Comparison of ENCODE assay signal across 19 cellular contexts in the genomic region with DNA sequence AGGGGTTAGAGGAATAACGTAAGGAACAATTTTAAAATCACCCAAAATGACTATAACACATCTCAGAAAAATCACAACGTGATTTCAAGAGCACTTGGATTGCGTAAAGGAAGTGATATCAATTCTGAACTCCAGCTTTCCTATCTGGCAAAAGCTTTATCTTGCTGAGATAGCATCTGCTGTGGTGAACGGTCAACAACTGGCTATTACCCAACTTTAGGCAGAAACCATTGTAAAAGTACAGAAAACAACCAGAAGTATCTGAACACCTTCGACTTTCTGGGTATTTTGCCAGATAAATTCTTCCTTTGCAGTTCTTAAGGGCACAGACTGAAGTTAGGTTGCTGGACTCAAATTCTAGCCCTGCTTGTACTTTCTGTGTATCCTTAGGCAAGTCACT. TPM values are rescaled to one million over a fixed set of nuclear protein-coding genes. Genes with fewer than 3 reads are reported as not detected.
DNase-seq lines count a peak whose midpoint lies in the region; ATAC-seq and TF ChIP-seq lines count a peak whose summit lies in the region.
"Had no signal": no experiment of that assay in that cellular context is flagged by ENCODE, and none has a peak within 500 bp of the region (broad histone marks: within the 10 kb centered on the region; RNA-seq: fewer than 3 reads in every experiment).

No MANE protein-coding gene starts in this region.

- ATAC-seq in sciatic nerve = peak; percentile 20
- ATAC-seq: activated CD4-positive, alpha-beta T cell treated with anti-CD3 and anti-CD28 coated beads for 36 hours; GM12878 had no signal

- DNase-seq in HT-29 (ENCODE audit: low spot score) (peak; percentile 31), NOMO-1 treated with DMSO at 0.1 percent for 48 hours (lab: John Stamatoyannopoulos, UW; ENCODE audit: unreplicated experiment) (peak; percentile 33), fibroblast of villous mesenchyme (ENCODE audit: low read depth) (peak; percentile 85), sciatic nerve (ENCODE audit: low spot score) (no peak), GM13977 (ENCODE audit: low spot score) (no peak), islet precursor cell (no peak), GM03348 (ENCODE audit: low spot score) (no peak)
- DNase-seq: activated CD4-positive, alpha-beta T cell treated with anti-CD3 and anti-CD28 coated beads for 36 hours; activated effector memory CD4-positive, alpha-beta T cell treated with anti-CD3 and anti-CD28 coated beads, Interleukin-2, amount 50 U/mL, for 16 hours; cerebellar nuclear complex; foreskin melanocyte; midbrain; MM.1S; NCI-H2029 treated with DMSO at 0.1 percent for 48 hours; NCI-H524; stimulated activated CD4-positive, alpha-beta T cell treated with anti-CD3 and anti-CD28 coated beads, Interleukin-4, amount 100 ng/mL, for 1 hour; substantia nigra; T-helper 9 cell had no signal

- intact Hi-C loops in sciatic nerve (cut with DNase I) = no loop called here

- TF ChIP-seq CTCF in fibroblast of villous mesenchyme (IDR thresholded peaks at IDR 0.05; ENCODE audit: insufficient read depth, low read depth, low read length) = no peak
- no peak for TF ChIP-seq CTCF in GM13977 (IDR thresholded peaks at IDR 0.05; ENCODE audit: extremely low read depth, insufficient read depth, missing control alignments)

- H3K4me3 ChIP-seq in fibroblast of villous mesenchyme (ENCODE audit: low read depth, low read length) = no peak overlapping the region
- H3K4me3 ChIP-seq: GM12878 had no signal

- in situ Hi-C loops in GM13977 (cut with MboI; ENCODE audit: low pct_unique_long_range_greater_than_20kb, low sequenced_read_pairs, unreplicated experiment) = no loop called here

RNA-seq across cellular contexts. Expression of gene ABLIM3, which starts 9.2 kb away (rescaled TPM):
- total RNA-seq in HT-29 (2014; rRNA removed; shearing (Covaris generic)) = 13.6 and 20.7 TPM in 2 replicates
- total RNA-seq in fibroblast of villous mesenchyme (22.2 and 32.8 TPM in 2 replicates), sciatic nerve (67.6 TPM)
- total RNA-seq: GM12878 had no signal

Comparison
In these comparisons a context has a peak if more than half of its experiments do, and no peak if none do; other contexts are left out.
1. DNase-seq: peak in HT-29 (single experiment), NOMO-1 treated with DMSO at 0.1 percent for 48 hours (single experiment) and fibroblast of villous mesenchyme (single experiment); none in sciatic nerve (single experiment), GM13977 (single experiment), islet precursor cell (single experiment) and GM03348 (single experiment).